Comparison of ENCODE assay signal across 1 cellular context in the genomic region with DNA sequence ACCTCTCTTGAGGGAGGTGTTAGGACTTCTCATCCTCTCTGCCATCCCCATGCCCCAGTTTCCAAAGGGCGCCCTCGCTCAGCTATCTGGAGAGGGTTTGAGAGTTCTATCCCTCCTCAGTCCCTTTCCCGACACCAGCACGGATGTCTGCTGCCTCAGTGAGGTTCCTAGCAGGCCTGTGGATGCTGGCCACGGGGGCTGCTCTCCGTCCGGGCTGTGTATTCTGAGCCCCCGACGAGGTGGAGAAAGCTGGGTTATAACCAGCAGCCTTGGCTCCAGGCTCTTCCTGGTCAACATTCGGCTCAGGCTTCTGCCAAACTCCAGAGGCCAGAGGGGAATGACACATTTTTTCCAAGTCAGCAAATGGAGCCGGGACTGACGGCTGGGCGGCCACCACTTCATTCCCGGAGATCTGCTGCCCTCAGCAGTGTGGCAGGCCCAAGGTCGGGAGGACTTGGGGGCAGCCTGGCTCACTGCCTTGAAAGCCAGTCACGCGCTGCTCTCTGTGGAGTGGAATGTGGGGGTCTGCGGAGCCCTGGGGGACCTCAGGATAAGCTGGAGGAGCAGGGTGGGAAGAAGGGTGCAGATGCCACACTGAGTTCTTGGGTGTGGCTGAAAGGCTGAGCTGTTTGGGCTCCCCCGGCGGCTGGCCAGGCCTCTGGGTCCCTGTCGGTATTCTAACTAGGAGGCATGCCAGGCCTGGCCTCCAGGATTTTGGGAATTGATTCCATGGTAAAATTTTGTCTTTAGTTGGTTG.
TF ChIP-seq lines count a peak whose summit lies in the region.

No MANE protein-coding gene starts in this region.

TF ChIP-seq in SK-N-SH, 30 proteins besides CTCF, POLR2A, EP300 and RAD21 (continued from another document):
- TF ChIP-seq, protein P1, sequence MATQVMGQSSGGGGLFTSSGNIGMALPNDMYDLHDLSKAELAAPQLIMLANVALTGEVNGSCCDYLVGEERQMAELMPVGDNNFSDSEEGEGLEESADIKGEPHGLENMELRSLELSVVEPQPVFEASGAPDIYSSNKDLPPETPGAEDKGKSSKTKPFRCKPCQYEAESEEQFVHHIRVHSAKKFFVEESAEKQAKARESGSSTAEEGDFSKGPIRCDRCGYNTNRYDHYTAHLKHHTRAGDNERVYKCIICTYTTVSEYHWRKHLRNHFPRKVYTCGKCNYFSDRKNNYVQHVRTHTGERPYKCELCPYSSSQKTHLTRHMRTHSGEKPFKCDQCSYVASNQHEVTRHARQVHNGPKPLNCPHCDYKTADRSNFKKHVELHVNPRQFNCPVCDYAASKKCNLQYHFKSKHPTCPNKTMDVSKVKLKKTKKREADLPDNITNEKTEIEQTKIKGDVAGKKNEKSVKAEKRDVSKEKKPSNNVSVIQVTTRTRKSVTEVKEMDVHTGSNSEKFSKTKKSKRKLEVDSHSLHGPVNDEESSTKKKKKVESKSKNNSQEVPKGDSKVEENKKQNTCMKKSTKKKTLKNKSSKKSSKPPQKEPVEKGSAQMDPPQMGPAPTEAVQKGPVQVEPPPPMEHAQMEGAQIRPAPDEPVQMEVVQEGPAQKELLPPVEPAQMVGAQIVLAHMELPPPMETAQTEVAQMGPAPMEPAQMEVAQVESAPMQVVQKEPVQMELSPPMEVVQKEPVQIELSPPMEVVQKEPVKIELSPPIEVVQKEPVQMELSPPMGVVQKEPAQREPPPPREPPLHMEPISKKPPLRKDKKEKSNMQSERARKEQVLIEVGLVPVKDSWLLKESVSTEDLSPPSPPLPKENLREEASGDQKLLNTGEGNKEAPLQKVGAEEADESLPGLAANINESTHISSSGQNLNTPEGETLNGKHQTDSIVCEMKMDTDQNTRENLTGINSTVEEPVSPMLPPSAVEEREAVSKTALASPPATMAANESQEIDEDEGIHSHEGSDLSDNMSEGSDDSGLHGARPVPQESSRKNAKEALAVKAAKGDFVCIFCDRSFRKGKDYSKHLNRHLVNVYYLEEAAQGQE (IDR thresholded peaks at IDR 0.05; ENCODE audit: low read depth, low read length) = no peak
TF ChIP-seq in SK-N-SH: peak in this region for 0.
